In genomic region chr22:42517103-42517502, GRCh38 we compare ENCODE assay signal across 1 cellular context.
TF ChIP-seq lines count a peak whose summit lies in the region.

No MANE protein-coding gene starts in this region.

TF ChIP-seq in A549, 52 proteins besides CTCF, POLR2A, EP300 and RAD21:
- TF ChIP-seq ZC3H11A (IDR thresholded peaks at IDR 0.05) = peak; percentile 74
TF ChIP-seq in A549: peak in this region for 1; not testable (repeated sequence) for 51.
